Comparison of ENCODE assay signal across 21 cellular contexts in genomic region chr2:42659601-42660000, GRCh38.
DNase-seq lines count a peak whose midpoint lies in the region; ATAC-seq, FAIRE-seq and TF ChIP-seq lines count a peak whose summit lies in the region.
"Had no signal": no experiment of that assay in that cellular context is flagged by ENCODE, and none has a peak within 500 bp of the region (broad histone marks: within the 10 kb centered on the region; RNA-seq: fewer than 3 reads in every experiment).

No MANE protein-coding gene starts in this region.

- TF ChIP-seq POLR2A in prostate gland (IDR thresholded peaks at IDR 0.05) (no peak), HepG2 (IDR thresholded peaks at IDR 0.05; ENCODE audit: insufficient read depth in 1 of 2, low read depth in 2 of 2, low read length in 2 of 2) (no peak)

- TF ChIP-seq CTCF in foreskin fibroblast (IDR thresholded peaks at IDR 0.05; ENCODE audit: low read depth, low read length) (no peak), prostate gland (IDR thresholded peaks at IDR 0.05) (no peak), HepG2 (CRISPR knock-in tag; IDR thresholded peaks at IDR 0.05) (no peak), smooth muscle cell (IDR thresholded peaks at IDR 0.05; ENCODE audit: borderline replicate concordance, insufficient read depth, poor library complexity, severe bottlenecking) (no peak)

- no peaks in the 10 kb centered on the region for H3F3A ChIP-seq in smooth muscle cell (ENCODE audit: low read depth)

- TF ChIP-seq EP300 in HepG2 (IDR thresholded peaks at IDR 0.05; ENCODE audit: low read depth in 2 of 2, low read length in 2 of 2) (no peak), HepG2 (CRISPR knock-in tag; IDR thresholded peaks at IDR 0.05; ENCODE audit: borderline replicate concordance) (no peak)

- FAIRE-seq in TTC549 (lab: Jason Lieb, UNC) = peak; percentile 39
- FAIRE-seq in HepG2 (lab: Jason Lieb, UNC) = no peak
- FAIRE-seq: colon had no signal

- H4K20me1 ChIP-seq in HepG2 (ENCODE audit: insufficient read depth, low read length) = no peaks in the 10 kb centered on the region
- peaks cover 21% of the 10 kb centered on the region for H4K20me1 ChIP-seq in smooth muscle cell (ENCODE audit: low read depth)

- H3K27me3 ChIP-seq in prostate gland (replicated peaks; ENCODE audit: insufficient read depth) = no peaks in the 10 kb centered on the region
- no peaks in the 10 kb centered on the region for H3K27me3 ChIP-seq in HepG2 (ENCODE audit: control insufficient read depth in 1 of 2, insufficient read depth in 2 of 2, low read length in 2 of 2)
- no peaks in the 10 kb centered on the region for H3K27me3 ChIP-seq in smooth muscle cell (ENCODE audit: low read depth)

- H3K27ac ChIP-seq in prostate gland (no peak overlapping the region), HepG2 (ENCODE audit: extremely low read length, insufficient read depth, low read length) (no peak overlapping the region), smooth muscle cell (ENCODE audit: low read depth) (no peak overlapping the region)
- H3K27ac ChIP-seq: epithelial cell of prostate had no signal

- POLR2A ChIA-PET in HepG2 (lab: Yijun Ruan, JAX) = no interaction called here

- no TSS peak for BruUV-seq in HepG2 (replicated peaks; lab: Mats Ljungman, UMichigan)

- H3K36me3 ChIP-seq in prostate gland (no peaks in the 10 kb centered on the region), HepG2 (replicated peaks in 1 of 2; ENCODE audit: control insufficient read depth in 1 of 2, insufficient read depth in 2 of 2, low read length in 2 of 2) (peaks cover 11 to 54% of the 10 kb centered on the region in 2 experiments), smooth muscle cell (ENCODE audit: low read depth) (no peaks in the 10 kb centered on the region)

- H3K4me1 ChIP-seq in prostate gland (replicated peaks) (no peaks in the 10 kb centered on the region), HepG2 (ENCODE audit: insufficient read depth, low read length) (peaks cover 4% of the 10 kb centered on the region; the same call in 1 of the 2 replicates), smooth muscle cell (ENCODE audit: low read depth) (no peaks in the 10 kb centered on the region)

- no peak overlapping the region for H3K4me3 ChIP-seq in foreskin fibroblast (ENCODE audit: low read depth in 1 of 2, low read length in 2 of 2)
- H3K4me3 ChIP-seq in prostate gland = no peak overlapping the region
- H3K4me3 ChIP-seq in HepG2 (replicated peaks in 1 of 3; ENCODE audit: insufficient read depth in 1 of 3, low read depth in 2 of 3, low read length in 3 of 3) = no peak overlapping the region
- no peak overlapping the region for H3K4me3 ChIP-seq in smooth muscle cell

- 34% methylated on average over 4 of the region's 4 CpGs for WGBS in prostate gland
- WGBS in HepG2 (ENCODE audit: low lambda C conversion rate) = 90% methylated on average over 4 of the region's 4 CpGs
- WGBS in smooth muscle cell (ENCODE audit: low lambda C conversion rate) = 65% methylated on average over 4 of the region's 4 CpGs

- H3K9ac ChIP-seq in HepG2 (ENCODE audit: insufficient read depth, low read depth, low read length) (no peak overlapping the region), smooth muscle cell (ENCODE audit: low read depth) (no peak overlapping the region)

- H3K4me2 ChIP-seq in HepG2 (ENCODE audit: low read depth, low read length) (no peak overlapping the region), smooth muscle cell (no peak overlapping the region)

- in situ Hi-C loops in HepG2 (cut with HindIII; ENCODE audit: extremely low pct_ligation_motif_present, low pct_unique_long_range_greater_than_20kb) = loop anchor here (25.0 kb wide), 1 partner anchor 797 kb away; no protein-coding TSS in a partner anchor

- H2AFZ ChIP-seq in HepG2 (ENCODE audit: low read length) = no peak overlapping the region
- H2AFZ ChIP-seq in smooth muscle cell (ENCODE audit: low read depth) = no peak overlapping the region

- DNase-seq in NCI-H2107 (lab: John Stamatoyannopoulos, UW) = peak; percentile 3
- DNase-seq in NCI-H2107 treated with DMSO at 0.1 percent for 48 hours (lab: John Stamatoyannopoulos, UW; ENCODE audit: unreplicated experiment) = no peak
- DNase-seq in foreskin fibroblast = peak; percentile 1 to 17
- DNase-seq in prostate gland (ENCODE audit: low spot score) = peak; percentile 26
- DNase-seq in HepG2 (ENCODE audit: low spot score) = no peak
- no peak for DNase-seq in cardiac septum (ENCODE audit: low spot score)
- DNase-seq in smooth muscle cell (lab: John Stamatoyannopoulos, UW; ENCODE audit: unreplicated experiment) = no peak
- DNase-seq: activated CD4-positive, alpha-beta T cell treated with anti-CD3 and anti-CD28 coated beads, Interleukin-2, amount 50 U/mL, for 1 hour; activated naive CD8-positive, alpha-beta T cell treated with anti-CD3 and anti-CD28 coated beads, Interleukin-2, amount 50 U/mL, for 24 hours; activated T-cell treated with anti-CD3 and anti-CD28 coated beads, Interleukin-2, amount 50 U/mL, for 1 hour; CD4-positive, CD25-positive, alpha-beta regulatory T cell; EL; H7; islet precursor cell; NCI-H1105 treated with DMSO at 0.1 percent for 48 hours; NCI-H2227 treated with DMSO at 0.1 percent for 48 hours; SHP77; stimulated activated CD4-positive, alpha-beta T cell treated with anti-CD3 and anti-CD28 coated beads, Interleukin-4, amount 100 ng/mL, for 1 hour had no signal

- CTCF ChIA-PET in HepG2 (lab: Yijun Ruan, JAX; ENCODE audit: low intra/inter-chr PET ratio, low total read pairs) = no interaction called here

- ATAC-seq in HepG2 = no peak
- ATAC-seq: activated naive CD8-positive, alpha-beta T cell treated with anti-CD3 and anti-CD28 coated beads, Interleukin-2, amount 50 U/mL, for 24 hours had no signal

- H3K9me3 ChIP-seq in prostate gland = no peaks in the 10 kb centered on the region
- H3K9me3 ChIP-seq in HepG2 (ENCODE audit: low read length) = no peaks in the 10 kb centered on the region
- no peaks in the 10 kb centered on the region for H3K9me3 ChIP-seq in smooth muscle cell (replicated peaks; ENCODE audit: low read depth)

- no peak for TF ChIP-seq RAD21 in HepG2 (CRISPR knock-in tag; IDR thresholded peaks at IDR 0.05)

- intact Hi-C loops in prostate gland (cut with DNase I) (no loop called here), HepG2 (cut with micrococcal nuclease; ENCODE audit: unreplicated experiment) (no loop called here), cardiac septum (cut with DNase I) (no loop called here)

- peaks cover 2% of the 10 kb centered on the region for H3K79me2 ChIP-seq in HepG2 (ENCODE audit: insufficient read depth, low read length)
- peaks cover 4% of the 10 kb centered on the region for H3K79me2 ChIP-seq in smooth muscle cell (ENCODE audit: low read depth)

TF ChIP-seq in HepG2, 621 proteins besides CTCF, POLR2A, EP300 and RAD21 (continues in another document):
- TF ChIP-seq, protein P1, sequence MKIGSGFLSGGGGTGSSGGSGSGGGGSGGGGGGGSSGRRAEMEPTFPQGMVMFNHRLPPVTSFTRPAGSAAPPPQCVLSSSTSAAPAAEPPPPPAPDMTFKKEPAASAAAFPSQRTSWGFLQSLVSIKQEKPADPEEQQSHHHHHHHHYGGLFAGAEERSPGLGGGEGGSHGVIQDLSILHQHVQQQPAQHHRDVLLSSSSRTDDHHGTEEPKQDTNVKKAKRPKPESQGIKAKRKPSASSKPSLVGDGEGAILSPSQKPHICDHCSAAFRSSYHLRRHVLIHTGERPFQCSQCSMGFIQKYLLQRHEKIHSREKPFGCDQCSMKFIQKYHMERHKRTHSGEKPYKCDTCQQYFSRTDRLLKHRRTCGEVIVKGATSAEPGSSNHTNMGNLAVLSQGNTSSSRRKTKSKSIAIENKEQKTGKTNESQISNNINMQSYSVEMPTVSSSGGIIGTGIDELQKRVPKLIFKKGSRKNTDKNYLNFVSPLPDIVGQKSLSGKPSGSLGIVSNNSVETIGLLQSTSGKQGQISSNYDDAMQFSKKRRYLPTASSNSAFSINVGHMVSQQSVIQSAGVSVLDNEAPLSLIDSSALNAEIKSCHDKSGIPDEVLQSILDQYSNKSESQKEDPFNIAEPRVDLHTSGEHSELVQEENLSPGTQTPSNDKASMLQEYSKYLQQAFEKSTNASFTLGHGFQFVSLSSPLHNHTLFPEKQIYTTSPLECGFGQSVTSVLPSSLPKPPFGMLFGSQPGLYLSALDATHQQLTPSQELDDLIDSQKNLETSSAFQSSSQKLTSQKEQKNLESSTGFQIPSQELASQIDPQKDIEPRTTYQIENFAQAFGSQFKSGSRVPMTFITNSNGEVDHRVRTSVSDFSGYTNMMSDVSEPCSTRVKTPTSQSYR (CRISPR knock-in tag; IDR thresholded peaks at IDR 0.05; ENCODE audit: borderline replicate concordance) = no peak
- no peak for TF ChIP-seq ZNF839 (CRISPR knock-in tag; IDR thresholded peaks at IDR 0.05; ENCODE audit: borderline replicate concordance)
- TF ChIP-seq ZNF841 (CRISPR knock-in tag; IDR thresholded peaks at IDR 0.05; ENCODE audit: borderline replicate concordance) = no peak
- no peak for TF ChIP-seq SNRNP70 (IDR thresholded peaks at IDR 0.05; ENCODE audit: low read depth, low read length)
- TF ChIP-seq ZZZ3 (CRISPR knock-in tag; IDR thresholded peaks at IDR 0.05; ENCODE audit: borderline replicate concordance) = no peak
- TF ChIP-seq, protein P2, sequence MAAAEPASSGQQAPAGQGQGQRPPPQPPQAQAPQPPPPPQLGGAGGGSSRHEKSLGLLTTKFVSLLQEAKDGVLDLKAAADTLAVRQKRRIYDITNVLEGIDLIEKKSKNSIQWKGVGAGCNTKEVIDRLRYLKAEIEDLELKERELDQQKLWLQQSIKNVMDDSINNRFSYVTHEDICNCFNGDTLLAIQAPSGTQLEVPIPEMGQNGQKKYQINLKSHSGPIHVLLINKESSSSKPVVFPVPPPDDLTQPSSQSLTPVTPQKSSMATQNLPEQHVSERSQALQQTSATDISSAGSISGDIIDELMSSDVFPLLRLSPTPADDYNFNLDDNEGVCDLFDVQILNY (CRISPR knock-in tag; conservative IDR thresholded peaks at IDR 0.05) = no peak
- no peak for TF ChIP-seq ZNF317 (CRISPR knock-in tag; IDR thresholded peaks at IDR 0.05)
- TF ChIP-seq SKI (IDR thresholded peaks at IDR 0.05; ENCODE audit: partially characterized antibody) = no peak
- TF ChIP-seq, protein P3, sequence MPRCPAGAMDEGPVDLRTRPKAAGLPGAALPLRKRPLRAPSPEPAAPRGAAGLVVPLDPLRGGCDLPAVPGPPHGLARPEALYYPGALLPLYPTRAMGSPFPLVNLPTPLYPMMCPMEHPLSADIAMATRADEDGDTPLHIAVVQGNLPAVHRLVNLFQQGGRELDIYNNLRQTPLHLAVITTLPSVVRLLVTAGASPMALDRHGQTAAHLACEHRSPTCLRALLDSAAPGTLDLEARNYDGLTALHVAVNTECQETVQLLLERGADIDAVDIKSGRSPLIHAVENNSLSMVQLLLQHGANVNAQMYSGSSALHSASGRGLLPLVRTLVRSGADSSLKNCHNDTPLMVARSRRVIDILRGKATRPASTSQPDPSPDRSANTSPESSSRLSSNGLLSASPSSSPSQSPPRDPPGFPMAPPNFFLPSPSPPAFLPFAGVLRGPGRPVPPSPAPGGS (CRISPR knock-in tag; IDR thresholded peaks at IDR 0.05) = no peak
- no peak for TF ChIP-seq ZNF777 (CRISPR knock-in tag; IDR thresholded peaks at IDR 0.05)
- TF ChIP-seq MAFF (IDR thresholded peaks at IDR 0.05; ENCODE audit: low read depth, low read length) = no peak
- TF ChIP-seq ISL2 (CRISPR knock-in tag; IDR thresholded peaks at IDR 0.05) = no peak

Comparison
In these comparisons a context has a peak if more than half of its experiments do, and no peak if none do; other contexts are left out.
1. DNase-seq: peak in NCI-H2107 (single experiment), foreskin fibroblast (2 of 2) and prostate gland (single experiment); none in NCI-H2107 treated with DMSO at 0.1 percent for 48 hours (single experiment), HepG2 (single experiment), cardiac septum (single experiment) and smooth muscle cell (single experiment).